ENCODE assay signal across 8 cellular contexts in the genomic region with DNA sequence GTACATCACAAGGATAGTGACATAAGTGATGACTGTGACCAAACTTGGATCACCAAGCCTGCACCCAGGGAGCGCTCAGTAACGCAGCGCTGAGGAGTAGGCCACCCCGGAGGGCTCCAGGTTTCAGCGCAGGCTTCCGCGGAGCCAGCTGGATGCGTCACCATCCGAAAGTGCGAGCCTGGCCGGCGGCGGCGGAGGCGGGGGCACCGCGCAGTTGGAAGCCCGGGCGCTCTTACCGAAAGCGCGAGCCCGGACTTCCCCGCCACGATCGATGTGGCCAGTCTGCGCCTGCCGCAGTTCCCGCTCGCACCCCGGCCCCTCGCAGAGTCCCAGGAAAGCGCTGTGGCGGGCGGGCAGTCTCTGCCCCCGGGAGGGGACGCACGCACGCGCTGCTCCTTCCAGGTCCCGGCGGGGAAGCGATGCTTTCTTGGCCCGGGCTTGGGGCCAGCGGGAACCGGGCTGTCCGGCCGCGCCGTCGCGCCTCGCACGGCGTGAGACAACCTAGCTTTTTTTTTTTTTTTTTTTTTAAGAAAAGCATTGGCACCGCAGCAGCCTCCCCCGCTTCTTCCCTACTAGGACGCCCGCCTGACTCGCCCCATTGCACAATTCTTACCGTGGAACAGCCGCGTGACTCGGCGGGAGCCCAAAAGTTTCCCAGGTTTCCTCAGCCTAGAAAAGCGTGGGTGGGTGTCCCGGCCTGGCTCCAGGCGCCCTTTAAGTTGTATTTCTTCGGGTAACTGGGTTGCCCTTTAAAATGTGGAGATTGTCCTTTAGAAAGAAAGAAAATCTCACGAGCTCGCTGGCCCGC. TPM values are rescaled to one million over a fixed set of nuclear protein-coding genes. Genes with fewer than 3 reads are reported as not detected.
DNase-seq lines count a peak whose midpoint lies in the region; ATAC-seq and TF ChIP-seq lines count a peak whose summit lies in the region.

No MANE protein-coding gene starts in this region.

- H3K9ac ChIP-seq in KMS-11, result peak overlapping the region; percentile 42; the same call in 1 of the 2 replicates

- H2AFZ ChIP-seq in KMS-11 (ENCODE audit: low read depth), result peak overlapping the region; percentile 70

- peaks cover 10% of the 10 kb centered on the region for H3K4me1 ChIP-seq in KMS-11 (ENCODE audit: low read depth, poor library complexity, severe bottlenecking)

- ATAC-seq in GM21737 (IDR thresholded peaks at IDR 0.05; ENCODE audit: unreplicated experiment) (peak; percentile 82), left lobe of liver (peak; percentile 87)

- peak overlapping the region; percentile 47 for H3K4me2 ChIP-seq in KMS-11

- no peak overlapping the region for H3K27ac ChIP-seq in KMS-11
- H3K27ac ChIP-seq in coronary artery, result peak overlapping the region; percentile 94 to 99

- no peaks in the 10 kb centered on the region for H4K20me1 ChIP-seq in KMS-11 (ENCODE audit: insufficient read depth)

- peaks cover 4% of the 10 kb centered on the region; the same call in 1 of the 2 replicates for H3K27me3 ChIP-seq in KMS-11 (ENCODE audit: insufficient read depth, low read depth)

- peak; percentile 15 for DNase-seq in DMS 273 treated with DMSO at 0.1 percent for 48 hours (lab: John Stamatoyannopoulos, UW)
- peak; percentile 69 for DNase-seq in activated CD4-positive, alpha-beta T cell treated with anti-CD3 and anti-CD28 coated beads, Interleukin-2, amount 50 U/mL, for 1 hour
- peak; percentile 95 for DNase-seq in coronary artery (ENCODE audit: low spot score)
- DNase-seq in left lobe of liver (ENCODE audit: low spot score), result peak; percentile 88
- DNase-seq in stimulated activated CD4-positive, alpha-beta T cell treated with anti-CD3 and anti-CD28 coated beads, Interleukin-1b, Interleukin-23, amount 100 ng/mL, for 4 hours (ENCODE audit: low read depth in 2 of 2), result peak; percentile 51 to 54
- DNase-seq in NCI-H1694 (lab: John Stamatoyannopoulos, UW), result no peak

- no peak for TF ChIP-seq CTCF in KMS-11 (conservative IDR thresholded peaks at IDR 0.05; ENCODE audit: low read depth, low read length)
- no peak for TF ChIP-seq CTCF in coronary artery (IDR thresholded peaks at IDR 0.05)

- H3K79me2 ChIP-seq in KMS-11 (ENCODE audit: insufficient read depth, low read depth), result no peaks in the 10 kb centered on the region

- H3K4me3 ChIP-seq in KMS-11 (IDR thresholded peaks at IDR 0.05; ENCODE audit: insufficient read depth, low read depth, low read length), result no peak overlapping the region
- peak overlapping the region; percentile 91 for H3K4me3 ChIP-seq in coronary artery

- H3K36me3 ChIP-seq in KMS-11 (ENCODE audit: insufficient read depth), result no peaks in the 10 kb centered on the region

RNA-seq across cellular contexts. Expression of a gene that starts 36.4 kb away (rescaled TPM):
- 43.3 TPM for total RNA-seq in left lobe of liver
